26 cellular contexts compared by ENCODE assay signal in genomic region chrX:15679246-15679645, GRCh38. TPM values are rescaled to one million over a fixed set of nuclear protein-coding genes. Genes with fewer than 3 reads are reported as not detected.
DNase-seq lines count a peak whose midpoint lies in the region; ATAC-seq and TF ChIP-seq lines count a peak whose summit lies in the region.
"Had no signal": no experiment of that assay in that cellular context is flagged by ENCODE, and none has a peak within 500 bp of the region (broad histone marks: within the 10 kb centered on the region; RNA-seq: fewer than 3 reads in every experiment).

No MANE protein-coding gene starts in this region.

- no peak overlapping the region for H3K4me3 Mint-ChIP-seq in naive thymus-derived CD4-positive, alpha-beta T cell
- no peak overlapping the region for H3K4me3 Mint-ChIP-seq in Calu3 (ENCODE audit: low read depth, unreplicated experiment)
- H3K4me3 Mint-ChIP-seq: activated CD8-positive, alpha-beta T cell treated with anti-CD3 and anti-CD28 coated beads, Interleukin-2, amount 10 ng/mL, durations not matched to agents 7 days and 5 days; activated naive CD8-positive, alpha-beta T cell; natural killer cell had no signal

- no peaks in the 10 kb centered on the region for H3K27me3 Mint-ChIP-seq in naive thymus-derived CD4-positive, alpha-beta T cell
- H3K27me3 Mint-ChIP-seq in Calu3 (ENCODE audit: unreplicated experiment), result no peaks in the 10 kb centered on the region
- H3K27me3 Mint-ChIP-seq: activated naive CD8-positive, alpha-beta T cell had no signal

- no peak for ATAC-seq in naive thymus-derived CD4-positive, alpha-beta T cell
- ATAC-seq: activated CD4-positive, CD25-positive, alpha-beta regulatory T cell treated with anti-CD3 and anti-CD28 coated beads, Interleukin-2, amount 50 U/mL, for 24 hours; activated CD8-positive, alpha-beta T cell treated with anti-CD3 and anti-CD28 coated beads, Interleukin-2, amount 10 ng/mL, durations not matched to agents 7 days and 5 days; natural killer cell had no signal

- TF ChIP-seq CTCF in choroid plexus epithelial cell (conservative IDR thresholded peaks at IDR 0.05; ENCODE audit: low read depth, low read length) (no peak), Calu3 (IDR thresholded peaks at IDR 0.05; ENCODE audit: unreplicated experiment) (no peak)

- H3K27ac ChIP-seq in naive thymus-derived CD4-positive, alpha-beta T cell (ENCODE audit: low read depth, low read length), result no peak overlapping the region
- H3K27ac ChIP-seq: RWPE1, thoracic aorta, vagina had no signal

- H3K4me1 ChIP-seq in naive thymus-derived CD4-positive, alpha-beta T cell (ENCODE audit: control insufficient read depth in 2 of 2, insufficient read depth in 2 of 2, low read length in 2 of 2), result peaks cover 5 to 7% of the 10 kb centered on the region in 2 donors

- CTCF ChIA-PET in naive thymus-derived CD4-positive, alpha-beta T cell (lab: Charles Lee), result no interaction called here
- CTCF ChIA-PET in Calu3 (lab: Charles Lee), result no interaction called here

- no peak overlapping the region for H3K4me3 ChIP-seq in choroid plexus epithelial cell (ENCODE audit: low read depth, low read length)
- H3K4me3 ChIP-seq in naive thymus-derived CD4-positive, alpha-beta T cell (ENCODE audit: low read length), result no peak overlapping the region
- H3K4me3 ChIP-seq: thoracic aorta, vagina had no signal

- H3K9me3 Mint-ChIP-seq in naive thymus-derived CD4-positive, alpha-beta T cell, result no peaks in the 10 kb centered on the region
- no peaks in the 10 kb centered on the region for H3K9me3 Mint-ChIP-seq in Calu3 (ENCODE audit: low read depth, unreplicated experiment)
- H3K9me3 Mint-ChIP-seq: natural killer cell had no signal

- no TSS peak for BruUV-seq in Calu3 (replicated peaks; lab: Mats Ljungman, UMichigan)

- H3K27me3 ChIP-seq in naive thymus-derived CD4-positive, alpha-beta T cell (ENCODE audit: control insufficient read depth in 2 of 2, insufficient read depth in 2 of 2, low read length in 2 of 2), result no peaks in the 10 kb centered on the region
- H3K27me3 ChIP-seq: vagina had no signal

- H3K4me1 Mint-ChIP-seq in naive thymus-derived CD4-positive, alpha-beta T cell, result peaks cover 3 to 19% (median 9%) of the 10 kb centered on the region in 7 donors
- peaks cover 18% of the 10 kb centered on the region for H3K4me1 Mint-ChIP-seq in Calu3 (ENCODE audit: low read depth, unreplicated experiment)

- peaks cover 0 to 24% (median 0%) of the 10 kb centered on the region in 3 experiments for H3K36me3 ChIP-seq in naive thymus-derived CD4-positive, alpha-beta T cell (ENCODE audit: control insufficient read depth in 2 of 3, insufficient read depth in 3 of 3, low read length in 3 of 3)
- H3K36me3 ChIP-seq: thoracic aorta had no signal

- intact Hi-C loops in naive thymus-derived CD4-positive, alpha-beta T cell (cut with micrococcal nuclease), result loop anchor here (5.0 to 10.0 kb wide), 3 partner anchors 184 to 1654 kb away; partner anchors contain the start of genes GEMIN8 (in 2 of the 2) and PIR (in 1 of the 2)
- intact Hi-C loops in Calu3 (cut with micrococcal nuclease; ENCODE audit: unreplicated experiment), result no loop called here

- peak; percentile 0 for DNase-seq in NCI-H2196 (lab: John Stamatoyannopoulos, UW; ENCODE audit: unreplicated experiment)
- no peak for DNase-seq in NCI-H2196 treated with DMSO at 0.1 percent for 48 hours (lab: John Stamatoyannopoulos, UW; ENCODE audit: unreplicated experiment)
- peak; percentile 3 for DNase-seq in NAMALWA (ENCODE audit: low spot score)
- peak; percentile 57 for DNase-seq in choroid plexus epithelial cell (ENCODE audit: low read depth)
- DNase-seq in putamen (ENCODE audit: low spot score), result peak; percentile 59
- DNase-seq in naive thymus-derived CD4-positive, alpha-beta T cell, result no peak
- DNase-seq in medulla oblongata (ENCODE audit: extremely low spot score), result no peak
- DNase-seq in Calu3, result no peak
- DNase-seq: activated CD8-positive, alpha-beta T cell treated with anti-CD3 and anti-CD28 coated beads, Interleukin-2, amount 10 ng/mL, durations not matched to agents 7 days and 5 days; activated effector memory CD4-positive, alpha-beta T cell treated with Interleukin-2 at 50 U/mL for 16 hours; aorta; GDM1; H7; islet precursor cell; midbrain; natural killer cell; NCI-H1436 treated with DMSO at 0.1 percent for 48 hours; NCI-H2171; NCI-H524; stimulated activated naive CD4-positive, alpha-beta T cell treated with Interleukin-2 at 50 U/mL for 16 hours; T-helper 1 cell had no signal

- H3K9me3 ChIP-seq in naive thymus-derived CD4-positive, alpha-beta T cell (ENCODE audit: control insufficient read depth in 2 of 3, low read length in 3 of 3), result no peaks in the 10 kb centered on the region
- H3K9me3 ChIP-seq: thoracic aorta, vagina had no signal

- H3K27ac Mint-ChIP-seq in naive thymus-derived CD4-positive, alpha-beta T cell, result no peak overlapping the region
- H3K27ac Mint-ChIP-seq in Calu3 (ENCODE audit: unreplicated experiment), result no peak overlapping the region
- H3K27ac Mint-ChIP-seq: activated CD8-positive, alpha-beta T cell treated with anti-CD3 and anti-CD28 coated beads, Interleukin-2, amount 10 ng/mL, durations not matched to agents 7 days and 5 days; activated naive CD8-positive, alpha-beta T cell had no signal

- POLR2A ChIA-PET in naive thymus-derived CD4-positive, alpha-beta T cell (lab: Charles Lee), result no interaction called here

- peaks cover 0 to 20% (median 2%) of the 10 kb centered on the region in 5 donors for H3K36me3 Mint-ChIP-seq in naive thymus-derived CD4-positive, alpha-beta T cell
- peaks cover 6% of the 10 kb centered on the region for H3K36me3 Mint-ChIP-seq in Calu3 (ENCODE audit: insufficient read depth, unreplicated experiment)
- H3K36me3 Mint-ChIP-seq: activated naive CD8-positive, alpha-beta T cell; natural killer cell had no signal

RNA-seq across cellular contexts. Expression of gene CLTRN, which starts 14.6 kb away (rescaled TPM):
- total RNA-seq in naive thymus-derived CD4-positive, alpha-beta T cell, result under 1 TPM in 4 of 5 experiments, not detected in 1; 0.32 to 0.81 (median 0.54) TPM
- polyA plus RNA-seq in naive thymus-derived CD4-positive, alpha-beta T cell, result under 1 TPM; 0.13 to 0.60 TPM
- total RNA-seq in Calu3 (2022), result 35.3 and 61.4 TPM in 2 replicates
- total RNA-seq: activated CD8-positive, alpha-beta T cell treated with anti-CD3 and anti-CD28 coated beads, Interleukin-2, amount 10 ng/mL, durations not matched to agents 7 days and 5 days; aorta; vagina had no signal
- polyA plus RNA-seq: aorta had no signal

RNA-seq across cellular contexts. Expression of gene CA5B, which starts 58.8 kb away (rescaled TPM):
- total RNA-seq in naive thymus-derived CD4-positive, alpha-beta T cell, result 10 to 100 TPM; 16.4 to 64.6 (median 39.5) TPM
- 10 to 100 TPM; 55.8 to 63.5 TPM for polyA plus RNA-seq in naive thymus-derived CD4-positive, alpha-beta T cell
- total RNA-seq in Calu3 (2022), result 5.6 and 6.4 TPM in 2 replicates

Comparison
In these comparisons a context has a peak if more than half of its experiments do, and no peak if none do; other contexts are left out.
1. DNase-seq: peak in NCI-H2196 (single experiment), NAMALWA (single experiment), choroid plexus epithelial cell (single experiment) and putamen (single experiment); none in NCI-H2196 treated with DMSO at 0.1 percent for 48 hours (single experiment), naive thymus-derived CD4-positive, alpha-beta T cell (0 of 9), medulla oblongata (single experiment) and Calu3 (single experiment).
2. RNA of gene CLTRN, which starts 14.6 kb away (total RNA-seq): 35.3 to 61.4 TPM in Calu3; 0.32 to 0.81 TPM in naive thymus-derived CD4-positive, alpha-beta T cell; every median in the first group is over 10 times any median in the second.